In the genomic region with DNA sequence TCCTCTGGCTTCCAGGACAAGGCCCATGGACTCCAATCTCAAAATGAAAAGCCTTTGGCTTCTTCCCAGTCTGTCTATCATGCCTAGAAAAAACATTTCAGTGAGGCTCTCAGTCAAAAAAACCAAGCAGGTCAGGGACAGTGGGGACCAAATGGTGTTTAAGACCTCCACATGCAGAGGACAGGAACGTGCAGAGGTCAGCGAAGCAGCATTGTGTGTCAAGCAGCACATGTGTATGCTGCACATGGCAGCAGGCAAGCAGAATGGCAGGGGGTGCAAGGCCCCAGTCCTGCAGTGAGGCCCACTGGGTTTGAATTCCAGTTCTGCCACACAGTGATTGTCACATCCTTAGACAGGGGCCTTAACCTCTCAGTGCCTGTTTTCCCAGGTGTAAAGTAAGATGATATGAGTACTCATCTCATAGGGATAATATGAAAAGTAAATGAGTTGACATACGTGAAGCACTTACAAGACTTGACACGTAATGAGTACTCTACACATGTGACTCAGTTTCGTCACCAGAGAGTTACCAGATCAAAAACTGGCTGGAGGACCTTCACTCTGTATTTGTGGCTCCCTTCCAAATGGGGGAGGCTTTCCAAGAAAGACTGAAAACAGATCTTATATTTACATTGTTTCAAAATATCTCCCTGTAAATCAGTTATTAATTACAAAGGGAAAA, we compare ENCODE assay signal across 21 cellular contexts. TPM values are rescaled to one million over a fixed set of nuclear protein-coding genes. Genes with fewer than 3 reads are reported as not detected.
DNase-seq lines count a peak whose midpoint lies in the region; ATAC-seq, FAIRE-seq and TF ChIP-seq lines count a peak whose summit lies in the region.
"Had no signal": no experiment of that assay in that cellular context is flagged by ENCODE, and none has a peak within 500 bp of the region (broad histone marks: within the 10 kb centered on the region; RNA-seq: fewer than 3 reads in every experiment).

No MANE protein-coding gene starts in this region.

- H3K27me3 ChIP-seq in pancreas = no peaks in the 10 kb centered on the region
- H3K27me3 ChIP-seq: BLaER1 had no signal

- intact Hi-C loops in left ventricle myocardium superior (cut with micrococcal nuclease) (no loop called here), left cardiac atrium (cut with DNase I) (no loop called here), pancreas (cut with DNase I) (no loop called here)

- H3K36me3 ChIP-seq in pancreas = no peaks in the 10 kb centered on the region

- no peak for FAIRE-seq in pancreas (lab: Jason Lieb, UNC)
- FAIRE-seq: HepG2 had no signal

- H3K4me3 ChIP-seq in pancreas = no peak overlapping the region
- H3K4me3 ChIP-seq: GM23338 had no signal

- H3K4me1 ChIP-seq in pancreas = peaks cover 2 to 19% (median 11%) of the 10 kb centered on the region in 3 donors

- WGBS in pancreas, 2 donors = 57 to 60% methylated on average over 5 of the region's 5 CpGs

- TF ChIP-seq CTCF in pancreas (IDR thresholded peaks at IDR 0.05) = no peak

- no peak overlapping the region for H3K27ac ChIP-seq in pancreas
- H3K27ac ChIP-seq: BLaER1 had no signal

- no peaks in the 10 kb centered on the region for H3K9me3 ChIP-seq in pancreas

- DNase-seq in NCI-H2171 treated with DMSO at 0.1 percent for 48 hours (lab: John Stamatoyannopoulos, UW) = peak; percentile 6
- no peak for DNase-seq in NCI-H2171 (lab: John Stamatoyannopoulos, UW)
- no peak for DNase-seq in left ventricle myocardium superior
- no peak for DNase-seq in left cardiac atrium
- peak; percentile 18 for DNase-seq in islet precursor cell
- DNase-seq in pancreas = no peak
- no peak for DNase-seq in HuH-7.5 (ENCODE audit: low spot score)
- DNase-seq in DMS79 treated with DMSO at 0.1 percent for 48 hours (lab: John Stamatoyannopoulos, UW) = no peak
- DNase-seq: 8988T; CD4-positive, alpha-beta memory T cell; DMS153; DMS79; GF-D8; H7; HFFc6 had no signal

- ATAC-seq in left ventricle myocardium superior (peak; percentile 42), left cardiac atrium (no peak), pancreas (peak in 3 of 4 donors; percentile 33 to 45 (median 35))
- ATAC-seq: GM23338, HCT116, HepG2 had no signal

RNA-seq across cellular contexts. Expression of gene STIMATE, which starts 11.2 kb away (rescaled TPM):
- total RNA-seq in left ventricle myocardium superior (9.0 TPM), left cardiac atrium (10 to 100 TPM in 1 of 2 donors, 1 to 10 TPM in 1; 7.9 to 14.1 TPM), pancreas (10 to 100 TPM in 4 of 6 donors, 1 to 10 TPM in 2; 7.7 to 16.0 (median 13.6) TPM)
- 10 to 100 TPM in 1 of 2 donors, 1 to 10 TPM in 1; 5.0 to 19.9 TPM for polyA plus RNA-seq in pancreas

RNA-seq across cellular contexts. Expression of gene MUSTN1, which starts 51.4 kb away (rescaled TPM):
- total RNA-seq in left ventricle myocardium superior (10.9 TPM), left cardiac atrium (10 to 100 TPM; 14.8 to 33.4 TPM), pancreas (under 1 TPM in 3 of 6 donors, not detected in 3; 0.42 to 0.55 (median 0.47) TPM)
- 10 to 100 TPM; 35.2 to 63.7 TPM for polyA plus RNA-seq in pancreas
- total RNA-seq: A673 had no signal
- polyA plus RNA-seq: AG04450; CD4-positive, alpha-beta memory T cell had no signal

RNA-seq across cellular contexts. Expression of gene ITIH4, which starts 55.7 kb away (rescaled TPM):
- total RNA-seq in left ventricle myocardium superior (4.1 TPM), left cardiac atrium (1 to 10 TPM; 5.2 to 7.0 TPM), pancreas (100 to 1,000 TPM in 2 of 6 donors, 10 to 100 TPM in 4; 16.2 to 276 (median 77.1) TPM)
- 100 to 1,000 TPM in 1 of 2 donors, 10 to 100 TPM in 1; 64.3 to 249 TPM for polyA plus RNA-seq in pancreas

Comparison
In these comparisons a context has a peak if more than half of its experiments do, and no peak if none do; other contexts are left out.
1. DNase-seq: peak in NCI-H2171 treated with DMSO at 0.1 percent for 48 hours (single experiment) and islet precursor cell (single experiment); none in NCI-H2171 (single experiment), left ventricle myocardium superior (single experiment), left cardiac atrium (single experiment), pancreas (0 of 6), HuH-7.5 (single experiment) and DMS79 treated with DMSO at 0.1 percent for 48 hours (single experiment).
2. ATAC-seq: peak in left ventricle myocardium superior (single experiment) and pancreas (3 of 4); none in left cardiac atrium (0 of 2).